In genomic region chr19:49497790-49498106, GRCh38 we compare ENCODE assay signal across 8 cellular contexts. TPM values are rescaled to one million over a fixed set of nuclear protein-coding genes. Genes with fewer than 3 reads are reported as not detected.
DNase-seq lines count a peak whose midpoint lies in the region; ATAC-seq and TF ChIP-seq lines count a peak whose summit lies in the region.

No MANE protein-coding gene starts in this region.

- peak overlapping the region; percentile 100 for H3K9ac ChIP-seq in mesenchymal stem cell (ENCODE audit: low read length)

- intact Hi-C loops in heart right ventricle (cut with DNase I), result loop anchor here in 3 of 10 donors (5.0 kb wide), 3 partner anchors 75 to 380 kb away; partner anchors contain the start of genes AKT1S1 (in 1 of the 3), PRMT1 (in 1 of the 3) and TBC1D17 (in 1 of the 3)
- intact Hi-C loops in Right ventricle myocardium superior (cut with DNase I), result no loop called here

- no peak overlapping the region for H2BK15ac ChIP-seq in mesenchymal stem cell (ENCODE audit: low read depth, poor library complexity, severe bottlenecking)

- peak overlapping the region; percentile 98 for H3K27ac Mint-ChIP-seq in activated naive CD8-positive, alpha-beta T cell treated with anti-CD3 and anti-CD28 coated beads, Interleukin-2, amount 50 U/mL, for 24 hours

- H3K27ac ChIP-seq in heart right ventricle (peak overlapping the region in 2 of 10 donors; percentile 95 to 99), mesenchymal stem cell (ENCODE audit: low read length, poor library complexity, severe bottlenecking) (no peak overlapping the region), urinary bladder (ENCODE audit: low read depth) (peak overlapping the region; percentile 46)

- peaks cover 64% of the 10 kb centered on the region for H3K4me1 Mint-ChIP-seq in activated naive CD8-positive, alpha-beta T cell treated with anti-CD3 and anti-CD28 coated beads, Interleukin-2, amount 50 U/mL, for 24 hours

- WGBS in heart right ventricle, 2 donors, result 91 to 94% methylated on average over 12 of the region's 12 CpGs
- WGBS in mesenchymal stem cell, result 95% methylated on average over 12 of the region's 12 CpGs
- 91% methylated on average over 12 of the region's 12 CpGs for WGBS in urinary bladder

- peak overlapping the region; percentile 74 for H3K4me2 ChIP-seq in mesenchymal stem cell (ENCODE audit: low read length, poor library complexity, severe bottlenecking)

- TF ChIP-seq CTCF in heart right ventricle (IDR thresholded peaks at IDR 0.05), result no peak

- H3K27me3 Mint-ChIP-seq in activated naive CD8-positive, alpha-beta T cell treated with anti-CD3 and anti-CD28 coated beads, Interleukin-2, amount 50 U/mL, for 24 hours, result no peaks in the 10 kb centered on the region

- H2AFZ ChIP-seq in mesenchymal stem cell (ENCODE audit: low read depth, low read length), result no peak overlapping the region

- H3K9me3 Mint-ChIP-seq in activated naive CD8-positive, alpha-beta T cell treated with anti-CD3 and anti-CD28 coated beads, Interleukin-2, amount 50 U/mL, for 24 hours, result no peaks in the 10 kb centered on the region

- no peak overlapping the region for H3K18ac ChIP-seq in mesenchymal stem cell (ENCODE audit: low read depth in 1 of 2, low read length in 2 of 2)

- H3K14ac ChIP-seq in mesenchymal stem cell (ENCODE audit: low read length in 2 of 2), result no peak overlapping the region

- H4K8ac ChIP-seq in mesenchymal stem cell (ENCODE audit: low read length), result no peak overlapping the region

- peaks cover 11 to 61% (median 49%) of the 10 kb centered on the region in 9 donors for H3K4me1 ChIP-seq in heart right ventricle
- H3K4me1 ChIP-seq in mesenchymal stem cell (ENCODE audit: control insufficient read depth, insufficient read depth, low read depth, low read length), result peaks cover 27% of the 10 kb centered on the region
- no peaks in the 10 kb centered on the region for H3K4me1 ChIP-seq in urinary bladder (ENCODE audit: insufficient read depth)

- peak overlapping the region; percentile 97 for H3K4me3 Mint-ChIP-seq in activated naive CD8-positive, alpha-beta T cell treated with anti-CD3 and anti-CD28 coated beads, Interleukin-2, amount 50 U/mL, for 24 hours

- H3K4me3 ChIP-seq in heart right ventricle (peak overlapping the region in 7 of 10 donors; percentile 63 to 97 (median 83)), mesenchymal stem cell (ENCODE audit: insufficient read depth in 1 of 2, low read depth in 1 of 2, low read length in 2 of 2) (peak overlapping the region in 1 of 2 experiments; percentile 99), urinary bladder (ENCODE audit: low read depth, low read length) (no peak overlapping the region)

- peaks cover 0 to 39% (median 33%) of the 10 kb centered on the region in 9 donors for H3K36me3 ChIP-seq in heart right ventricle
- H3K36me3 ChIP-seq in mesenchymal stem cell (ENCODE audit: control insufficient read depth in 1 of 2, insufficient read depth in 2 of 2, low read depth in 1 of 2, low read length in 2 of 2), result peaks cover 36 to 38% of the 10 kb centered on the region in 2 experiments
- H3K36me3 ChIP-seq in urinary bladder (ENCODE audit: insufficient read depth), result no peaks in the 10 kb centered on the region

- H3K36me3 Mint-ChIP-seq in activated naive CD8-positive, alpha-beta T cell treated with anti-CD3 and anti-CD28 coated beads, Interleukin-2, amount 50 U/mL, for 24 hours (ENCODE audit: low read depth), result peaks cover 46% of the 10 kb centered on the region

- DNase-seq in heart right ventricle (no peak), Right ventricle myocardium superior (no peak), mesenchymal stem cell (no peak), globus pallidus (ENCODE audit: low spot score) (no peak), hepatic stellate cell (ENCODE audit: low spot score) (no peak), NCI-H345 (lab: John Stamatoyannopoulos, UW) (no peak)
- DNase-seq in activated naive CD8-positive, alpha-beta T cell treated with anti-CD3 and anti-CD28 coated beads, Interleukin-2, amount 50 U/mL, for 24 hours, result peak; percentile 18

- H2AK5ac ChIP-seq in mesenchymal stem cell (ENCODE audit: low read length, severe bottlenecking), result no peak overlapping the region

- no peak overlapping the region for H2BK12ac ChIP-seq in mesenchymal stem cell (ENCODE audit: low read length in 2 of 2)

- H3K4ac ChIP-seq in mesenchymal stem cell (ENCODE audit: low read depth in 1 of 2, low read length in 2 of 2), result no peak overlapping the region

- H3K23ac ChIP-seq in mesenchymal stem cell (ENCODE audit: low read length in 2 of 2), result no peak overlapping the region

- no peak overlapping the region for H4K91ac ChIP-seq in mesenchymal stem cell (ENCODE audit: low read length)

- no peak overlapping the region for H2BK5ac ChIP-seq in mesenchymal stem cell (ENCODE audit: low read depth, low read length, poor library complexity, severe bottlenecking)

- H3K27me3 ChIP-seq in heart right ventricle (no peaks in the 10 kb centered on the region), mesenchymal stem cell (ENCODE audit: control insufficient read depth in 1 of 2, insufficient read depth in 1 of 2, low read length in 2 of 2) (no peaks in the 10 kb centered on the region)

- H2BK120ac ChIP-seq in mesenchymal stem cell (ENCODE audit: low read depth, low read length), result no peak overlapping the region

- H3K79me1 ChIP-seq in mesenchymal stem cell (replicated peaks; ENCODE audit: low read length, poor library complexity, severe bottlenecking), result peaks cover 7% of the 10 kb centered on the region

- H3K9me3 ChIP-seq in heart right ventricle (no peaks in the 10 kb centered on the region), mesenchymal stem cell (ENCODE audit: control insufficient read depth, low read length) (no peaks in the 10 kb centered on the region)

- ATAC-seq in heart right ventricle, result no peak
- no peak for ATAC-seq in Right ventricle myocardium superior (ENCODE audit: poor library complexity)
- no peak for ATAC-seq in activated naive CD8-positive, alpha-beta T cell treated with anti-CD3 and anti-CD28 coated beads, Interleukin-2, amount 50 U/mL, for 24 hours

RNA-seq across cellular contexts. Expression of gene RPS11, which starts 1.5 kb away (rescaled TPM):
- 1,000 to 10,000 TPM in 4 of 10 donors, 100 to 1,000 TPM in 6; 739 to 1,152 (median 854) TPM for total RNA-seq in heart right ventricle
- 1,000 to 10,000 TPM; 2,102 to 3,642 TPM for polyA plus RNA-seq in heart right ventricle
- 935 TPM for total RNA-seq in Right ventricle myocardium superior
- 3,021 TPM for polyA plus RNA-seq in mesenchymal stem cell (2013, experiment 1 of 2)
- polyA plus RNA-seq in mesenchymal stem cell (2013, experiment 2 of 2), result 2,952 TPM
- total RNA-seq in urinary bladder, result 1,853 TPM
- 3,946 TPM for polyA plus RNA-seq in urinary bladder

RNA-seq across cellular contexts. Expression of gene RPL13A, which starts 10.3 kb away (rescaled TPM):
- 1,000 to 10,000 TPM; 1,171 to 1,844 (median 1,328) TPM for total RNA-seq in heart right ventricle
- 1,000 to 10,000 TPM; 1,376 to 2,740 TPM for polyA plus RNA-seq in heart right ventricle
- total RNA-seq in Right ventricle myocardium superior, result 1,304 TPM
- polyA plus RNA-seq in mesenchymal stem cell (2013, experiment 1 of 2), result 4,918 TPM
- polyA plus RNA-seq in mesenchymal stem cell (2013, experiment 2 of 2), result 4,876 TPM
- total RNA-seq in urinary bladder, result 2,198 TPM
- 3,726 TPM for polyA plus RNA-seq in urinary bladder

RNA-seq across cellular contexts. Expression of gene FCGRT, which starts 14.7 kb away (rescaled TPM):
- total RNA-seq in heart right ventricle, result 100 to 1,000 TPM in 2 of 10 donors, 10 to 100 TPM in 8; 49.0 to 175 (median 71.4) TPM
- 10 to 100 TPM; 63.2 to 83.6 TPM for polyA plus RNA-seq in heart right ventricle
- 98.8 TPM for total RNA-seq in Right ventricle myocardium superior
- polyA plus RNA-seq in mesenchymal stem cell (2013, experiment 1 of 2), result 183 TPM
- 203 TPM for polyA plus RNA-seq in mesenchymal stem cell (2013, experiment 2 of 2)
- 118 TPM for total RNA-seq in urinary bladder
- polyA plus RNA-seq in urinary bladder, result 200 TPM

RNA-seq across cellular contexts. Expression of gene FLT3LG, which starts 23.7 kb away (rescaled TPM):
- total RNA-seq in heart right ventricle, result 10 to 100 TPM in 1 of 10 donors, 1 to 10 TPM in 9; 1.6 to 14.8 (median 3.1) TPM
- polyA plus RNA-seq in heart right ventricle, result 10 to 100 TPM in 1 of 2 donors, 1 to 10 TPM in 1; 4.2 to 14.0 TPM
- total RNA-seq in Right ventricle myocardium superior, result 3.6 TPM
- 11.9 TPM for polyA plus RNA-seq in mesenchymal stem cell (2013, experiment 1 of 2)
- 12.5 TPM for polyA plus RNA-seq in mesenchymal stem cell (2013, experiment 2 of 2)
- 3.4 TPM for total RNA-seq in urinary bladder
- 18.8 TPM for polyA plus RNA-seq in urinary bladder

RNA-seq across cellular contexts. Expression of gene RCN3, which starts 30.1 kb away (rescaled TPM):
- 10 to 100 TPM in 2 of 10 donors, 1 to 10 TPM in 8; 4.7 to 23.4 (median 6.1) TPM for total RNA-seq in heart right ventricle
- polyA plus RNA-seq in heart right ventricle, result 10 to 100 TPM; 23.6 to 38.3 TPM
- total RNA-seq in Right ventricle myocardium superior, result 7.3 TPM
- polyA plus RNA-seq in mesenchymal stem cell (2013, experiment 1 of 2), result 80.0 TPM
- polyA plus RNA-seq in mesenchymal stem cell (2013, experiment 2 of 2), result 81.7 TPM
- 50.2 TPM for total RNA-seq in urinary bladder
- 31.2 TPM for polyA plus RNA-seq in urinary bladder
